11 cellular contexts compared by ENCODE assay signal in genomic region chr11:68469122-68469521, GRCh38. TPM values are rescaled to one million over a fixed set of nuclear protein-coding genes. Genes with fewer than 3 reads are reported as not detected.
DNase-seq lines count a peak whose midpoint lies in the region; ATAC-seq and TF ChIP-seq lines count a peak whose summit lies in the region.
"Had no signal": no experiment of that assay in that cellular context is flagged by ENCODE, and none has a peak within 500 bp of the region (broad histone marks: within the 10 kb centered on the region; RNA-seq: fewer than 3 reads in every experiment).

No MANE protein-coding gene starts in this region.

- no peak for DNase-seq in Right ventricle myocardium superior
- DNase-seq in right atrium auricular region (ENCODE audit: low spot score), result no peak
- DNase-seq in left lung, result no peak
- DNase-seq in type B pancreatic cell (ENCODE audit: extremely low spot score, unreplicated experiment), result no peak
- DNase-seq in activated CD4-positive, CD25-positive, alpha-beta regulatory T cell treated with anti-CD3 and anti-CD28 coated beads, Interleukin-2, amount 50 U/mL, for 72 hours, result no peak
- DNase-seq: NCI-H146; stimulated activated naive CD4-positive, alpha-beta T cell treated with Interleukin-2 at 50 U/mL for 16 hours; SW 1271 had no signal

- H3K9me3 Mint-ChIP-seq in activated T-helper 17 cell treated with anti-CD3 and anti-CD28 coated beads, Interleukin-2, amount 50 U/mL, for 72 hours, result no peaks in the 10 kb centered on the region
- peaks cover 15% of the 10 kb centered on the region for H3K9me3 Mint-ChIP-seq in type B pancreatic cell

- peak; percentile 16 for ATAC-seq in Right ventricle myocardium superior (ENCODE audit: poor library complexity)
- no peak for ATAC-seq in activated T-helper 17 cell treated with anti-CD3 and anti-CD28 coated beads, Interleukin-2, amount 50 U/mL, for 72 hours (replicated peaks)
- peak; percentile 50 for ATAC-seq in left lung
- no peak for ATAC-seq in GM18519 (IDR thresholded peaks at IDR 0.05; ENCODE audit: low FRiP score, unreplicated experiment)
- ATAC-seq in HG03097 (IDR thresholded peaks at IDR 0.05; ENCODE audit: low FRiP score, unreplicated experiment), result no peak

- no peak for TF ChIP-seq CTCF in right atrium auricular region (IDR thresholded peaks at IDR 0.05)
- TF ChIP-seq CTCF in left lung (IDR thresholded peaks at IDR 0.05), result no peak
- no peak for TF ChIP-seq CTCF in type B pancreatic cell (conservative IDR thresholded peaks at IDR 0.05)

- H3K4me3 ChIP-seq in right atrium auricular region (no peak overlapping the region), left lung (no peak overlapping the region)

- intact Hi-C loops in Right ventricle myocardium superior (cut with DNase I), result loop anchor here (10.0 kb wide), 2 partner anchors 66 to 116 kb away; no protein-coding TSS in a partner anchor
- intact Hi-C loops in left lung (cut with DNase I), result no loop called here

- no peaks in the 10 kb centered on the region for H3K9me3 ChIP-seq in right atrium auricular region
- no peaks in the 10 kb centered on the region for H3K9me3 ChIP-seq in left lung

- H3K4me1 Mint-ChIP-seq in activated T-helper 17 cell treated with anti-CD3 and anti-CD28 coated beads, Interleukin-2, amount 50 U/mL, for 72 hours, result peaks cover 68% of the 10 kb centered on the region
- peaks cover 52% of the 10 kb centered on the region for H3K4me1 Mint-ChIP-seq in type B pancreatic cell (ENCODE audit: unreplicated experiment)

- H3K27me3 ChIP-seq in right atrium auricular region, result no peaks in the 10 kb centered on the region
- no peaks in the 10 kb centered on the region for H3K27me3 ChIP-seq in left lung

- peaks cover 86% of the 10 kb centered on the region for H3K36me3 Mint-ChIP-seq in activated T-helper 17 cell treated with anti-CD3 and anti-CD28 coated beads, Interleukin-2, amount 50 U/mL, for 72 hours (ENCODE audit: low read depth)
- H3K36me3 Mint-ChIP-seq in type B pancreatic cell, result peaks cover 59% of the 10 kb centered on the region

- H3K27ac ChIP-seq in right atrium auricular region, result no peak overlapping the region
- no peak overlapping the region for H3K27ac ChIP-seq in left lung

- H3K36me3 ChIP-seq in right atrium auricular region (no peaks in the 10 kb centered on the region), left lung (peaks cover 0 to 3% of the 10 kb centered on the region in 2 donors)

- H3K4me1 ChIP-seq in right atrium auricular region, result peaks cover 0 to 93% of the 10 kb centered on the region in 2 donors
- H3K4me1 ChIP-seq in left lung, result peaks cover 27 to 99% of the 10 kb centered on the region in 2 donors

- peak overlapping the region; percentile 76 for H3K4me3 Mint-ChIP-seq in activated T-helper 17 cell treated with anti-CD3 and anti-CD28 coated beads, Interleukin-2, amount 50 U/mL, for 72 hours
- H3K4me3 Mint-ChIP-seq in type B pancreatic cell, result no peak overlapping the region

- H3K27ac Mint-ChIP-seq in activated T-helper 17 cell treated with anti-CD3 and anti-CD28 coated beads, Interleukin-2, amount 50 U/mL, for 72 hours, result peak overlapping the region; percentile 79
- H3K27ac Mint-ChIP-seq in type B pancreatic cell, result peak overlapping the region; percentile 48

- H3K27me3 Mint-ChIP-seq in activated T-helper 17 cell treated with anti-CD3 and anti-CD28 coated beads, Interleukin-2, amount 50 U/mL, for 72 hours, result no peaks in the 10 kb centered on the region
- H3K27me3 Mint-ChIP-seq in type B pancreatic cell, result no peaks in the 10 kb centered on the region

RNA-seq across cellular contexts. Expression of gene PPP6R3, which starts 8.6 kb away (rescaled TPM):
- total RNA-seq in Right ventricle myocardium superior (73.9 TPM), right atrium auricular region (10 to 100 TPM; 81.1 to 95.2 TPM), left lung (10 to 100 TPM; 84.6 to 96.8 TPM), type B pancreatic cell (ENCODE audit: low replicate concordance) (102 and 104 TPM in 2 replicates)
- total RNA-seq in activated T-helper 17 cell treated with anti-CD3 and anti-CD28 coated beads, Interleukin-2, amount 50 U/mL, for 72 hours, result 100 to 1,000 TPM; 110 to 138 TPM

Comparison
In these comparisons a context has a peak if more than half of its experiments do, and no peak if none do; other contexts are left out.
1. ATAC-seq: peak in Right ventricle myocardium superior (single experiment) and left lung (single experiment); none in activated T-helper 17 cell treated with anti-CD3 and anti-CD28 coated beads, Interleukin-2, amount 50 U/mL, for 72 hours (single experiment), GM18519 (single experiment) and HG03097 (single experiment).